36 cellular contexts compared by ENCODE assay signal in the genomic region with DNA sequence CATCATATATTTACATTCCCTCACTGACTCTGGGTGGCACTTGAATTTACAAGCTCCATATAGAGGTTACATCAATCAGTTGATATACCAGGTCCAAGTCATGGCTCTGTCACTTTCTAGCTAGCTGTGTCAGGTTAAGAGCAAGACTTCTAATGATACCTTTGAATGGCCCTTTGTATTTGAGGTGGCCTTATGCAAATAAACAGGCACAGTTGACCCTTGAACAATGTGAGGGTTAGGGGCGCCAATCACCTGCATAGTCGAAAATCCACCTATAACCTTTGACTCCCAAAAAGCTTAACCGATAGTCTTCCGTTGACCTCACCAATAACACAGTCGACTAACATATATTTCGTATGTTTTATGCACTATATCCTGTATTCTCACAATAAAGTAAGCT. TPM values are rescaled to one million over a fixed set of nuclear protein-coding genes. Genes with fewer than 3 reads are reported as not detected.
"Had no signal": no experiment of that assay in that cellular context is flagged by ENCODE, and none has a peak within 500 bp of the region (broad histone marks: within the 10 kb centered on the region; RNA-seq: fewer than 3 reads in every experiment).

No MANE protein-coding gene starts in this region.

- H3K4me3 ChIP-seq: adrenal gland, ascending aorta, body of pancreas, breast epithelium, cardiac muscle cell had no signal

- H3K27me3 ChIP-seq: adrenal gland, ascending aorta, body of pancreas, brain microvascular endothelial cell, breast epithelium, cardiac muscle cell had no signal

- H3K4me1 ChIP-seq: adrenal gland, body of pancreas, breast epithelium had no signal

- ATAC-seq: activated naive CD4-positive, alpha-beta T cell treated with anti-CD3 and anti-CD28 coated beads, Interleukin-2, amount 50 U/mL, for 72 hours; activated naive CD8-positive, alpha-beta T cell treated with anti-CD3 and anti-CD28 coated beads, Interleukin-2, amount 50 U/mL, for 24 hours; activated T-cell treated with anti-CD3 and anti-CD28 coated beads, Interleukin-2, amount 50 U/mL, for 4 hours; activated T-cell treated with anti-CD3 and anti-CD28 coated beads, Interleukin-2, amount 50 U/mL, for 72 hours; activated T-helper 17 cell treated with anti-CD3 and anti-CD28 coated beads, Interleukin-2, amount 50 U/mL, for 72 hours; body of pancreas had no signal

- H3K36me3 ChIP-seq: adrenal gland, ascending aorta, brain microvascular endothelial cell, breast epithelium, cardiac muscle cell had no signal

- H3K27ac ChIP-seq: adrenal gland, ascending aorta, body of pancreas, brain microvascular endothelial cell, breast epithelium, cardiac muscle cell had no signal

- DNase-seq: activated effector memory CD4-positive, alpha-beta T cell treated with anti-CD3 and anti-CD28 coated beads, Interleukin-2, amount 50 U/mL, for 16 hours; activated effector memory CD4-positive, alpha-beta T cell treated with Interleukin-2 at 50 U/mL for 16 hours; activated gamma-delta T cell; activated gamma-delta T cell treated with Interleukin-2 at 50 U/mL for 16 hours; activated naive CD4-positive, alpha-beta T cell; activated naive CD4-positive, alpha-beta T cell treated with anti-CD3 and anti-CD28 coated beads for 36 hours; activated naive CD4-positive, alpha-beta T cell treated with anti-CD3 and anti-CD28 coated beads, Interleukin-2, amount 10 ng/mL, durations not matched to agents 7 days and 5 days; activated naive CD4-positive, alpha-beta T cell treated with anti-CD3 and anti-CD28 coated beads, Interleukin-2, amount 50 U/mL, for 16 hours; activated naive CD4-positive, alpha-beta T cell treated with Interleukin-2 at 50 U/mL for 16 hours; activated naive CD8-positive, alpha-beta T cell treated with anti-CD3 and anti-CD28 coated beads for 36 hours; activated naive CD8-positive, alpha-beta T cell treated with anti-CD3 and anti-CD28 coated beads, Interleukin-2, amount 10 ng/mL, durations not matched to agents 7 days and 5 days; activated naive CD8-positive, alpha-beta T cell treated with anti-CD3 and anti-CD28 coated beads, Interleukin-2, amount 50 U/mL, for 24 hours; activated T-cell treated with anti-CD3 and anti-CD28 coated beads, Interleukin-2, amount 50 U/mL, for 1 hour; activated T-cell treated with anti-CD3 and anti-CD28 coated beads, Interleukin-2, amount 50 U/mL, for 24 hours; activated T-cell treated with anti-CD3 and anti-CD28 coated beads, Interleukin-2, amount 50 U/mL, for 4 hours; activated T-cell treated with anti-CD3 and anti-CD28 coated beads, Interleukin-2, amount 50 U/mL, for 48 hours; activated T-cell treated with anti-CD3 and anti-CD28 coated beads, Interleukin-2, amount 50 U/mL, for 72 hours; adrenal gland; amniotic stem cell; amygdala; anterior cingulate cortex; aorta; body of pancreas; brain microvascular endothelial cell; caudate nucleus; central memory CD4-positive, alpha-beta T cell; cerebellar nuclear complex had no signal

- FAIRE-seq: astrocyte, bronchial epithelial cell had no signal

- H3K9me3 ChIP-seq: adrenal gland, ascending aorta, body of pancreas, breast epithelium had no signal

RNA-seq across cellular contexts. Expression of gene PTTG2, which starts 1.3 kb away (rescaled TPM):
- total RNA-seq: activated naive CD4-positive, alpha-beta T cell treated with anti-CD3 and anti-CD28 coated beads for 36 hours; activated T-cell treated with anti-CD3 and anti-CD28 coated beads, Interleukin-2, amount 50 U/mL, for 4 hours; activated T-cell treated with anti-CD3 and anti-CD28 coated beads, Interleukin-2, amount 50 U/mL, for 72 hours; activated T-helper 2 cell treated with anti-CD3 and anti-CD28 coated beads, Interferon-gamma antibody, Interleukin-2, Interleukin-4, amounts not matched to agents 10 μg/mL and 5 μg/mL and 100 μg/mL, durations not matched to agents 14 hours and 24 hours and 36 hours; ascending aorta; astrocyte; bronchial epithelial cell; cardiac muscle cell had no signal
- polyA plus RNA-seq: adipose tissue, cardiac muscle cell had no signal
